ENCODE assay signal across 1 cellular context in genomic region chr3:14577897-14578296, GRCh38.
TF ChIP-seq lines count a peak whose summit lies in the region.

No MANE protein-coding gene starts in this region.

TF ChIP-seq in HEK293, 187 proteins besides CTCF, POLR2A, EP300 and RAD21 (continued from another document):
- TF ChIP-seq TSHZ1 (tag by site-specific recombination; IDR thresholded peaks at IDR 0.05; ENCODE audit: borderline replicate concordance) (no peak), ZBTB11 (tag by site-specific recombination; conservative IDR thresholded peaks at IDR 0.05; ENCODE audit: low read depth) (no peak), ZNF10 (tag by site-specific recombination; IDR thresholded peaks at IDR 0.05) (no peak), ZNF747 (tag by site-specific recombination; IDR thresholded peaks at IDR 0.05) (no peak), ZNF211 (tag by site-specific recombination; IDR thresholded peaks at IDR 0.05; ENCODE audit: low read depth) (no peak), HOXA7 (CRISPR knock-in tag; IDR thresholded peaks at IDR 0.05; ENCODE audit: borderline replicate concordance) (no peak), ZNF560 (tag by site-specific recombination; IDR thresholded peaks at IDR 0.05; ENCODE audit: borderline replicate concordance) (no peak), RBAK (tag by site-specific recombination; IDR thresholded peaks at IDR 0.05) (no peak), ZNF423 (tag by site-specific recombination; IDR thresholded peaks at IDR 0.05) (no peak)
- TF ChIP-seq, protein P1, sequence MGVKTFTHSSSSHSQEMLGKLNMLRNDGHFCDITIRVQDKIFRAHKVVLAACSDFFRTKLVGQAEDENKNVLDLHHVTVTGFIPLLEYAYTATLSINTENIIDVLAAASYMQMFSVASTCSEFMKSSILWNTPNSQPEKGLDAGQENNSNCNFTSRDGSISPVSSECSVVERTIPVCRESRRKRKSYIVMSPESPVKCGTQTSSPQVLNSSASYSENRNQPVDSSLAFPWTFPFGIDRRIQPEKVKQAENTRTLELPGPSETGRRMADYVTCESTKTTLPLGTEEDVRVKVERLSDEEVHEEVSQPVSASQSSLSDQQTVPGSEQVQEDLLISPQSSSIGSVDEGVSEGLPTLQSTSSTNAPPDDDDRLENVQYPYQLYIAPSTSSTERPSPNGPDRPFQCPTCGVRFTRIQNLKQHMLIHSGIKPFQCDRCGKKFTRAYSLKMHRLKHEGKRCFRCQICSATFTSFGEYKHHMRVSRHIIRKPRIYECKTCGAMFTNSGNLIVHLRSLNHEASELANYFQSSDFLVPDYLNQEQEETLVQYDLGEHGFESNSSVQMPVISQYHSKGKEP (tag by site-specific recombination; IDR thresholded peaks at IDR 0.05), result no peak
